25 cellular contexts compared by ENCODE assay signal in the genomic region with DNA sequence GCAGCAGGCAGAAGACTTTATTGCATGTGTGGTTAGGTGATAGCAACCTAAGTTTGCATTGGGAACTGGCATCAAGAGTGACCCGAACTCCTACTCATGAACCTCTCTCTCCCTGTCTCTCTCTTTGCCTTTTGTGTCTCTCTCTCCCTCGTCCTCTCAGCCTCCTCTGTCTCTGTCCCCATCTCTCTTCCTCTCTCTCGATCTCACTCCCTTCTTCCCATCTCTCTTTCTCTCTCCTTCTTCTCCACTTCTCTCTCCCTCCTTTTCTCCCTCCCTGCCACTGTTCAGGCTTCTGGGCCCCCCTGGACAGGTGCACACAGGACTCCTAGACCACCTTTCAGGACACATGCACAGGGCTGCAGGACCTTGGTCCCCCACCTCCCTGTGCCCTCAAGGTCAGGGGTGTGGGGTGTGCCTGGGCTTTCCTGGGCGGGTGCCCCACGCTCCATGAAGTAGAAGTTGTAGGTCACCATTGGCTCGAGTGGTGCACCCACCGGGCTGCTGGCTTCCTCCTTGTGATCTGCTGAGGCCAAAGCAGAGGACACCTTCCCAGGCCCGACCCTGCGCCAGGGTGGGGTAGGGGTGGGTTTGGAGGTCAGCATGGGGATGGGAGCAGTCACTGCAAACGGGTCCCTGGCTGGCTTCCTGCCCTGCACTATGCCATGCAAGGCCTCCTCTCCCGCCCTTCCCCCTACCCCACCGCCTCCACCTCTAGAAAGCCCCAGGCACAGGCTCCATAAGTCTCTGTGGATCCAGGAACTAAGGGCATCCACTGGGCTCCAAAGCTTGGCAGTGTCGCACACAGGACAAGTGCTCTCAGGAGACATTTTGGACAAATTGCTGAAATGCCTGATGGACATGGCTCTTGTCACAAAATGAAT. TPM values are rescaled to one million over a fixed set of nuclear protein-coding genes. Genes with fewer than 3 reads are reported as not detected.
"Had no signal": no experiment of that assay in that cellular context is flagged by ENCODE, and none has a peak within 500 bp of the region (broad histone marks: within the 10 kb centered on the region; RNA-seq: fewer than 3 reads in every experiment).

No MANE protein-coding gene starts in this region.

- H3K9me3 ChIP-seq: MG63, Peyer's patch, SJCRH30 had no signal

- H3K36me3 ChIP-seq: MG63, Peyer's patch, SJCRH30 had no signal

- DNase-seq: Karpas-422, KG1, MG63, NCI-H1092, NCI-H1105 treated with DMSO at 0.1 percent for 48 hours, NCI-H1417 treated with DMSO at 0.1 percent for 48 hours, NCI-H146, NCI-H1694 treated with DMSO at 0.1 percent for 48 hours, NCI-H1930, NCI-H2081, NCI-H2107, NCI-H2227 treated with DMSO at 0.1 percent for 48 hours, NCI-H524, NCI-H526 treated with DMSO at 0.1 percent for 48 hours, NCI-H748 treated with DMSO at 0.1 percent for 48 hours, OCI-M1, PC-9, SHP77 treated with DMSO at 0.1 percent for 48 hours, SJCRH30 had no signal

- ATAC-seq: Right ventricle myocardium inferior, SK-N-SH treated with all-trans-retinoic acid at 6 μM for 48 hours had no signal

- H3K4me1 ChIP-seq: Peyer's patch, SJCRH30 had no signal

- H3K4me3 ChIP-seq: MG63, PC-9, Peyer's patch, SJCRH30 had no signal

- H3K27me3 ChIP-seq: MG63, Peyer's patch had no signal

- H2AFZ ChIP-seq: PC-9 had no signal

- H3K4me2 ChIP-seq: PC-9 had no signal

- H3K27ac ChIP-seq: PC-9, Peyer's patch, SJCRH30 had no signal

RNA-seq across cellular contexts. Expression of gene SRARP, which starts 14.9 kb away (rescaled TPM):
- total RNA-seq: HT-29, NCI-H460, PC-9, Peyer's patch, RPMI7951, SJCRH30 had no signal

RNA-seq across cellular contexts. Expression of gene HSPB7, which starts 28.7 kb away (rescaled TPM):
- total RNA-seq: HT-29, NCI-H460, PC-9 had no signal

RNA-seq across cellular contexts. Expression of gene CLCNKA, which starts 32.7 kb away (rescaled TPM):
- total RNA-seq: HT-29, NCI-H460 had no signal

RNA-seq across cellular contexts. Expression of gene CLCNKB, which starts 54.5 kb away (rescaled TPM):
- total RNA-seq: HT-29, Peyer's patch, RPMI7951, SJCRH30 had no signal
